Comparison of ENCODE assay signal across 1 cellular context in the genomic region with DNA sequence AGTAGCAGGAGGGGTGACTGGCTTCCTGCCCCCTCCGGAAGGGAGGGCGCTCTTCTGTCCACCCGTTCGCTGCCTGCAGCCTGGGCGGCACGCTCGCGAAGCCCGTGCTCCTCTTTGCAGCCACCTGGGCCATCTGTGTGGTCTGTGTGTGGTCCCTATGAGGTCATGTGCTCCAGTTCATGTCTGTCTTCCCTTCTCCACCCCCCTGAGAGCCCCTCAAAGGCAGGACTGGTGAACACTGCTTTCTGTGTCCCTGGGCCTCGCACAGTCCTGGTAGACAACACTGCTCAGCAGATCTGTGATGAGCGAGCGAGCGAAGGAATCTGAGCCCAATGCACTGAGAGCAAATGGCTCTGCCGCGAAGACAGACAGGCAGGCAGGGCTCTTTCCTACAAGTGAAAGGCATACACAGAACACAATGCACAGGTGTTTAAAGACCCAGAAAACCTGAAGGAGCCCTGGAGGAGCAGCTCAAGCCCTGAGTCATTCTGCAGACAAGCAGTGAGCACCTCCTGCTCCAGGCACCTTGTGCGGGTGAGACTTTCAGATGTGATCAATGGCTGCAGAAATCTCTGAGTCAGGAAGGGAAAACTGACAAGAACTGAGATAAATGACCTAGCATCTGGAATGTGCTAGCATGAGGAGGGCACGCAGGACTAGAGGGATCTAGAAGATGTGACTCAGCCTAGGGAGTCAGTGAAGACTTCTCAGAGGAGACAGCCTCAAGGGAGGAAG.
TF ChIP-seq lines count a peak whose summit lies in the region.

No MANE protein-coding gene starts in this region.

TF ChIP-seq in WTC11, 78 proteins besides CTCF, POLR2A, EP300 and RAD21 (continued from another document):
- TF ChIP-seq, protein P1, sequence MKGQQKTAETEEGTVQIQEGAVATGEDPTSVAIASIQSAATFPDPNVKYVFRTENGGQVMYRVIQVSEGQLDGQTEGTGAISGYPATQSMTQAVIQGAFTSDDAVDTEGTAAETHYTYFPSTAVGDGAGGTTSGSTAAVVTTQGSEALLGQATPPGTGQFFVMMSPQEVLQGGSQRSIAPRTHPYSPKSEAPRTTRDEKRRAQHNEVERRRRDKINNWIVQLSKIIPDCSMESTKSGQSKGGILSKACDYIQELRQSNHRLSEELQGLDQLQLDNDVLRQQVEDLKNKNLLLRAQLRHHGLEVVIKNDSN (CRISPR knock-in tag; IDR thresholded peaks at IDR 0.05), result no peak
- TF ChIP-seq, protein P2, sequence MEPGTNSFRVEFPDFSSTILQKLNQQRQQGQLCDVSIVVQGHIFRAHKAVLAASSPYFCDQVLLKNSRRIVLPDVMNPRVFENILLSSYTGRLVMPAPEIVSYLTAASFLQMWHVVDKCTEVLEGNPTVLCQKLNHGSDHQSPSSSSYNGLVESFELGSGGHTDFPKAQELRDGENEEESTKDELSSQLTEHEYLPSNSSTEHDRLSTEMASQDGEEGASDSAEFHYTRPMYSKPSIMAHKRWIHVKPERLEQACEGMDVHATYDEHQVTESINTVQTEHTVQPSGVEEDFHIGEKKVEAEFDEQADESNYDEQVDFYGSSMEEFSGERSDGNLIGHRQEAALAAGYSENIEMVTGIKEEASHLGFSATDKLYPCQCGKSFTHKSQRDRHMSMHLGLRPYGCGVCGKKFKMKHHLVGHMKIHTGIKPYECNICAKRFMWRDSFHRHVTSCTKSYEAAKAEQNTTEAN (CRISPR knock-in tag; IDR thresholded peaks at IDR 0.05), result no peak
- TF ChIP-seq, protein P3, sequence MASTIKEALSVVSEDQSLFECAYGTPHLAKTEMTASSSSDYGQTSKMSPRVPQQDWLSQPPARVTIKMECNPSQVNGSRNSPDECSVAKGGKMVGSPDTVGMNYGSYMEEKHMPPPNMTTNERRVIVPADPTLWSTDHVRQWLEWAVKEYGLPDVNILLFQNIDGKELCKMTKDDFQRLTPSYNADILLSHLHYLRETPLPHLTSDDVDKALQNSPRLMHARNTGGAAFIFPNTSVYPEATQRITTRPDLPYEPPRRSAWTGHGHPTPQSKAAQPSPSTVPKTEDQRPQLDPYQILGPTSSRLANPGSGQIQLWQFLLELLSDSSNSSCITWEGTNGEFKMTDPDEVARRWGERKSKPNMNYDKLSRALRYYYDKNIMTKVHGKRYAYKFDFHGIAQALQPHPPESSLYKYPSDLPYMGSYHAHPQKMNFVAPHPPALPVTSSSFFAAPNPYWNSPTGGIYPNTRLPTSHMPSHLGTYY (CRISPR knock-in tag; IDR thresholded peaks at IDR 0.05), result no peak
- TF ChIP-seq, protein P4, sequence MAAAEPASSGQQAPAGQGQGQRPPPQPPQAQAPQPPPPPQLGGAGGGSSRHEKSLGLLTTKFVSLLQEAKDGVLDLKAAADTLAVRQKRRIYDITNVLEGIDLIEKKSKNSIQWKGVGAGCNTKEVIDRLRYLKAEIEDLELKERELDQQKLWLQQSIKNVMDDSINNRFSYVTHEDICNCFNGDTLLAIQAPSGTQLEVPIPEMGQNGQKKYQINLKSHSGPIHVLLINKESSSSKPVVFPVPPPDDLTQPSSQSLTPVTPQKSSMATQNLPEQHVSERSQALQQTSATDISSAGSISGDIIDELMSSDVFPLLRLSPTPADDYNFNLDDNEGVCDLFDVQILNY (CRISPR knock-in tag; IDR thresholded peaks at IDR 0.05), result no peak
- no peak for TF ChIP-seq ZNF232 (CRISPR knock-in tag; IDR thresholded peaks at IDR 0.05)
